ENCODE assay signal across 1 cellular context in the genomic region with DNA sequence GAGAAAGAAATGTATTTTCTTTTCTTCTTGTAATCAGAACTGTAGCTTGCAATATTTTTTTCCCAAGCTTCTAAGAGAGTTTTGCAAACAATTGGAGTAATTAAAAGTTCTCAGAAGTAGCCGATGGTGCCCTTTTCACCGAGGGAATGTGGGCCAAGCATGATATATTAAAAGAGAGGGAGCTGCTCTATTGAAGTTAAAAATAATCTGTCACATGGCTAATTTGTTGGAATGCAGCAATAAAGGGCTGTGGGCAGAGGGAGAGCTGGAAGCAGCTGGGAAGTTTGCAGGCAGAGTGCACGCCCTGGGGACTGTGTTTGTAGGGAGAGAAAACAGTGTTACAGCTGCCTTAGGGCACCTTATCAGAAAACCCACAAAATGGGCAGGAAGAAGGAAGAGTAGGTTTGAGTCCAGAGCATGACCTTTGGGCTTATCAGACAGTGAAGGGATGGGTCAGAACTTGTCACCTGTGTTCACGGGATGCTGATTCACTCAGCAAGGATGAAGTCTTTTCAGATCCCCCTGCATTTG.
TF ChIP-seq lines count a peak whose summit lies in the region.

No MANE protein-coding gene starts in this region.

TF ChIP-seq in IMR-90, 13 proteins besides CTCF, POLR2A, EP300 and RAD21:
- no peak for TF ChIP-seq CHD1 (IDR thresholded peaks at IDR 0.05; ENCODE audit: low read depth, low read length)
- TF ChIP-seq FOS (IDR thresholded peaks at IDR 0.05; ENCODE audit: low read depth, low read length) = no peak
- no peak for TF ChIP-seq NFE2L2 (IDR thresholded peaks at IDR 0.05; ENCODE audit: low read depth, low read length)
- no peak for TF ChIP-seq SMC3 (IDR thresholded peaks at IDR 0.05; ENCODE audit: low read depth, low read length)
- no peak for TF ChIP-seq RFX5 (IDR thresholded peaks at IDR 0.05; ENCODE audit: low read depth, low read length)
- no peak for TF ChIP-seq MXI1 (IDR thresholded peaks at IDR 0.05; ENCODE audit: borderline replicate concordance, low read depth, low read length)
- TF ChIP-seq ELK1 (IDR thresholded peaks at IDR 0.05; ENCODE audit: borderline replicate concordance, low read depth, low read length) = no peak
- no peak for TF ChIP-seq BHLHE40 (IDR thresholded peaks at IDR 0.05; ENCODE audit: low read depth, low read length)
- TF ChIP-seq RCOR1 (IDR thresholded peaks at IDR 0.05; ENCODE audit: insufficient replicate concordance, low read length) = no peak
- no peak for TF ChIP-seq USF2 (IDR thresholded peaks at IDR 0.05; ENCODE audit: low read depth, low read length)
- no peak for TF ChIP-seq CEBPB (IDR thresholded peaks at IDR 0.05; ENCODE audit: low read depth, low read length)
- no peak for TF ChIP-seq MAFK (IDR thresholded peaks at IDR 0.05; ENCODE audit: low read depth, low read length)
